Comparison of ENCODE assay signal across 8 cellular contexts in the genomic region with DNA sequence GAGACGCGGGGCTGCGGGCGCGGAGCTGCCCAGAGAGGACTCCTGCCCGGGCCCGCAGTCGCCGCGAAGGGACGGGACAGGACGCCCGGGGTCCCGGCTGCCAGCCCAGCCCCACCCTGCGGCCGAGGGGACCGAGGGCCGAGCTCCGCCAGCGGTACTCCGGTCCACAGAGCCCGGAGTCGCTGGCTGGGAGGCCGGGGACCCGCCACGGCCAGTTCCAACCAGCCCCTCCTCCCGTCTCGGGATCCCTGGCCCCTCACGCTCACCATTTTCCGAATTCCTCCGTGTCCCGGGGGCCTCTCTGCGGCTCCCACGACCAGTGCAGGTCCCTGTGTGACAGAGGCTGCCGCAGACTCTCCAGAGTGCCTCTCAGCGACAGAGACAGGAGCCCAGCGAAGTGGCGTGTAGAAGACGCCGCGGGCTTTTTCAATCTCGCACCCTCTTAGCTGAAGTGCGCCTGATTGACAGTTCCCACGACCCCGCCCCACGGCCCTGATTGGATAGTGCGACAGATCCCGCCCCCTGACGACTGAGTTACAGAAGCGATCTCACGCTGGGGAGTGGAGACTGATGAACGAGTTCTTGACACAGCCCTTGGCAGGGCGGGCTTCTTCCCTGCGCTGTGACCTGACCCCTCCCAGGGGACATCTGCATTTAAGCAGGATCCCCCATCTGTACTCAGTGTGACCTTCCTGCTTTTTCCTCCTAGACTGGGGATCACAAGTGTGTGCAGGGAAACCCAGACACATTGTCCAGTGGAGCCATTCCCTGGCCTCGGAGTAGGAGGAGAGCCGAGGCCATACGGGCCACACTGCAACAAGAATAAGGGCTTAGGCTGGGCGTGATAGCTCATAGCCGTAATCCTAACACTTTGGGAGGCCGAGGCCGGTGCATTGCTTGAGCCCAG. TPM values are rescaled to one million over a fixed set of nuclear protein-coding genes. Genes with fewer than 3 reads are reported as not detected.
DNase-seq lines count a peak whose midpoint lies in the region; ATAC-seq and TF ChIP-seq lines count a peak whose summit lies in the region.

No MANE protein-coding gene starts in this region.

- H3K27ac Mint-ChIP-seq in GM23338: peak overlapping the region; percentile 99

- no peaks in the 10 kb centered on the region for H3K9me3 ChIP-seq in adipocyte (ENCODE audit: control insufficient read depth, low read length)
- H3K9me3 ChIP-seq in heart left ventricle: no peaks in the 10 kb centered on the region
- no peaks in the 10 kb centered on the region for H3K9me3 ChIP-seq in transverse colon

- H3K4me3 ChIP-seq in GM23338 (peak overlapping the region; percentile 98), adipocyte (ENCODE audit: low read length) (peak overlapping the region; percentile 90), heart left ventricle (peak overlapping the region; percentile 63 to 97 (median 83)), transverse colon (peak overlapping the region; percentile 47 to 87 (median 66))

- H3K4me3 Mint-ChIP-seq in GM23338: peak overlapping the region; percentile 100

- TF ChIP-seq EP300 in transverse colon (IDR thresholded peaks at IDR 0.05; ENCODE audit: low read depth): no peak

- H3K4me1 ChIP-seq in GM23338 (ENCODE audit: insufficient read depth) (peaks cover 12% of the 10 kb centered on the region), adipocyte (ENCODE audit: control insufficient read depth, insufficient read depth, low read length) (peaks cover 10% of the 10 kb centered on the region), heart left ventricle (peaks cover 0 to 16% (median 11%) of the 10 kb centered on the region in 12 donors), transverse colon (peaks cover 2 to 12% (median 10%) of the 10 kb centered on the region in 4 donors)

- TF ChIP-seq CTCF in GM23338 (conservative IDR thresholded peaks at IDR 0.05; ENCODE audit: low read depth in 2 of 2) (no peak), heart left ventricle (IDR thresholded peaks at IDR 0.05) (no peak), transverse colon (IDR thresholded peaks at IDR 0.05) (no peak)

- peaks cover 18% of the 10 kb centered on the region for H3K79me2 ChIP-seq in GM23338 (replicated peaks; ENCODE audit: insufficient read depth)

- no peaks in the 10 kb centered on the region; the same call in 1 of the 2 replicates for H3K36me3 ChIP-seq in GM23338 (ENCODE audit: insufficient read depth)
- H3K36me3 ChIP-seq in adipocyte (ENCODE audit: control insufficient read depth, insufficient read depth, low read length, severe bottlenecking): no peaks in the 10 kb centered on the region
- H3K36me3 ChIP-seq in heart left ventricle: no peaks in the 10 kb centered on the region
- no peaks in the 10 kb centered on the region for H3K36me3 ChIP-seq in transverse colon

- DNase-seq in D341Med (ENCODE audit: low spot score) (peak; percentile 94), GM23338 (ENCODE audit: low spot score) (peak; percentile 99), NAMALWA (ENCODE audit: low spot score) (peak; percentile 91), T follicular helper cell (ENCODE audit: low read depth) (peak; percentile 65), adipocyte (ENCODE audit: low read depth) (peak; percentile 99), heart left ventricle (peak; percentile 94 to 97 (median 96)), pons (ENCODE audit: low spot score) (peak; percentile 94), transverse colon (peak; percentile 97)

- H3K27me3 Mint-ChIP-seq in GM23338 (ENCODE audit: insufficient read depth, low read depth, poor library complexity): peaks cover 16% of the 10 kb centered on the region

- H3F3A ChIP-seq in GM23338 (replicated peaks; ENCODE audit: low read depth): 0 out of 2 replicates have a peak, but pooled peaks cover 4% of the 10 kb centered on the region

- peak overlapping the region; percentile 99 for H2AFZ ChIP-seq in GM23338

- peaks cover 17% of the 10 kb centered on the region; the same call in 2 of the 3 replicates for H3K9me3 Mint-ChIP-seq in GM23338

- H3K36me3 Mint-ChIP-seq in GM23338 (ENCODE audit: low read depth): peaks cover 20% of the 10 kb centered on the region

- no peaks in the 10 kb centered on the region; the same call in 1 of the 2 replicates for H4K20me1 ChIP-seq in GM23338 (replicated peaks; ENCODE audit: insufficient read depth)

- TF ChIP-seq POLR2A in heart left ventricle (IDR thresholded peaks at IDR 0.05) (peak in 1 of 2 donors; percentile 81), transverse colon (IDR thresholded peaks at IDR 0.05) (peak; percentile 43)

- ATAC-seq in GM23338 (peak; percentile 88), heart left ventricle (peak; percentile 99 to 100 (median 100))

- H3K27me3 ChIP-seq in GM23338 (ENCODE audit: insufficient read depth) (no peaks in the 10 kb centered on the region; the same call in 1 of the 2 replicates), adipocyte (replicated peaks; ENCODE audit: control insufficient read depth, insufficient read depth, low read length) (no peaks in the 10 kb centered on the region), heart left ventricle (no peaks in the 10 kb centered on the region), transverse colon (no peaks in the 10 kb centered on the region)

- intact Hi-C loops in heart left ventricle (cut with DNase I): loop anchor here in 7 of 10 donors (2.0 to 10.0 kb wide), 6 partner anchors 43 to 90 kb away; partner anchors contain the start of genes ZNF441 (in 4 of the 7) and ZNF823 (in 3 of the 7)
- intact Hi-C loops in transverse colon (cut with DNase I; ENCODE audit: low total_unique reads): no loop called here

- 2 to 8% (median 3%) methylated on average over 18 to 61 of the region's 61 CpGs for WGBS in heart left ventricle, 4 donors
- 7 to 21% methylated on average over 8 to 52 of the region's 61 CpGs for WGBS in transverse colon (ENCODE audit: low coverage in 1 of 2), 2 donors

- H3K4me1 Mint-ChIP-seq in GM23338: peaks cover 19% of the 10 kb centered on the region

- in situ Hi-C loops in transverse colon (cut with MboI; ENCODE audit: low pct_ligation_motif_present in 1 of 4, low pct_unique_long_range_greater_than_20kb in 1 of 4, low sequenced_read_pairs in 3 of 4): no loop called here

- H3K27ac ChIP-seq in GM23338 (ENCODE audit: low read depth): no peak overlapping the region
- peak overlapping the region in 10 of 12 donors; percentile 14 to 65 (median 51) for H3K27ac ChIP-seq in heart left ventricle
- H3K27ac ChIP-seq in transverse colon: peak overlapping the region; percentile 67 to 81 (median 72)

- peak overlapping the region; percentile 75 for H3K9ac ChIP-seq in adipocyte (ENCODE audit: low read length)

- peak overlapping the region; percentile 85 for H3K4me2 ChIP-seq in GM23338

- no peaks in the 10 kb centered on the region; the same call in 1 of the 2 replicates for H3K9me2 ChIP-seq in GM23338 (ENCODE audit: insufficient read depth)

TF ChIP-seq in GM23338, 12 proteins besides CTCF, POLR2A, EP300 and RAD21:
- no peak for TF ChIP-seq STAT1 (IDR thresholded peaks at IDR 0.05; ENCODE audit: unreplicated experiment)
- TF ChIP-seq CREB1 (CRISPR knock-in tag; IDR thresholded peaks at IDR 0.05; ENCODE audit: low read depth): peak; percentile 62; the same call in 1 of the 2 replicates
- TF ChIP-seq POLR2AphosphoS5 (IDR thresholded peaks at IDR 0.05; ENCODE audit: low read depth): peak; percentile 92

RNA-seq across cellular contexts. Expression of gene ZNF823, which starts 44.0 kb away (rescaled TPM):
- 3.0 and 7.1 TPM in 2 replicates for total RNA-seq in GM23338 (2014; rRNA removed; shearing (Covaris generic))
- 1.0 and 1.3 TPM in 2 replicates for polyA plus RNA-seq in GM23338 (2016; fragmentation: Nextera tagmentation; extraction: Ambion mirVana)
- total RNA-seq in heart left ventricle: 1 to 10 TPM; 2.6 to 5.2 (median 4.0) TPM
- 1 to 10 TPM; 1.6 to 2.2 TPM for polyA plus RNA-seq in heart left ventricle
- total RNA-seq in transverse colon: 10 to 100 TPM; 16.4 to 69.1 (median 20.1) TPM
